In the genomic region with DNA sequence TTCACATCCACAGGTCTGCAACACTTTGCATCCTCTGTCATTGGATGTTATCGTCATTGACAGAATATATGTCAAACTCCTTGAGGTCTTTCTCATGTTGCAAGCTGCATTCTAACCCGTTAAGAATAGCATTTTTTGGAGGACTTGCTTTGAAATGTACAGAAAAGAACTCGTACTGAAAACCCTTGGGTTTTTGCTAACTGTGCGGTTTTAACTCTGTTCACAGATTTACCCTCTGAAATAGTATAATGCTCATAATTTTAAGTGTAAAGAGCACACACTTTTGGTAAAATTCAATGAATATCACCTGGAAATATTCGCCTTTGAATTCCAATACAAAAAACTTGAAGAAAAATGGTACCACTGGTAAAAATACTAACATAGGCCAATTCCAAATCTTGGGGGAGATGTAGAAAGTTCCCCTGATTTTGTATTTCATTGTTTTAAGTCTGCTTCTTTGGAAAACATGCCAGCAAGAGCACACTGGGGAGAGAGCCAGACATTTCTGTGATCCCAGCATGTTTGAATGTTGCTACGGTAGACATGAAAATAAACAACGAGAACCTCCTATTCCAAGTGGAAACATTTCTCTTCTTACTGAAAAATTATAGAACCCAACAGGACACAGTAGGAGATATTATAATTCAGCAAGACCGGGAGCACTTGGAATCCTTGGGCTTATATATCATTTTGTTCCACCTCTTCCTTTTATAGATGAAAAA, we compare ENCODE assay signal across 1 cellular context.
TF ChIP-seq lines count a peak whose summit lies in the region.

No MANE protein-coding gene starts in this region.

TF ChIP-seq in GM23338, 12 proteins besides CTCF, POLR2A, EP300 and RAD21 (continued from another document):
- TF ChIP-seq, protein P1, sequence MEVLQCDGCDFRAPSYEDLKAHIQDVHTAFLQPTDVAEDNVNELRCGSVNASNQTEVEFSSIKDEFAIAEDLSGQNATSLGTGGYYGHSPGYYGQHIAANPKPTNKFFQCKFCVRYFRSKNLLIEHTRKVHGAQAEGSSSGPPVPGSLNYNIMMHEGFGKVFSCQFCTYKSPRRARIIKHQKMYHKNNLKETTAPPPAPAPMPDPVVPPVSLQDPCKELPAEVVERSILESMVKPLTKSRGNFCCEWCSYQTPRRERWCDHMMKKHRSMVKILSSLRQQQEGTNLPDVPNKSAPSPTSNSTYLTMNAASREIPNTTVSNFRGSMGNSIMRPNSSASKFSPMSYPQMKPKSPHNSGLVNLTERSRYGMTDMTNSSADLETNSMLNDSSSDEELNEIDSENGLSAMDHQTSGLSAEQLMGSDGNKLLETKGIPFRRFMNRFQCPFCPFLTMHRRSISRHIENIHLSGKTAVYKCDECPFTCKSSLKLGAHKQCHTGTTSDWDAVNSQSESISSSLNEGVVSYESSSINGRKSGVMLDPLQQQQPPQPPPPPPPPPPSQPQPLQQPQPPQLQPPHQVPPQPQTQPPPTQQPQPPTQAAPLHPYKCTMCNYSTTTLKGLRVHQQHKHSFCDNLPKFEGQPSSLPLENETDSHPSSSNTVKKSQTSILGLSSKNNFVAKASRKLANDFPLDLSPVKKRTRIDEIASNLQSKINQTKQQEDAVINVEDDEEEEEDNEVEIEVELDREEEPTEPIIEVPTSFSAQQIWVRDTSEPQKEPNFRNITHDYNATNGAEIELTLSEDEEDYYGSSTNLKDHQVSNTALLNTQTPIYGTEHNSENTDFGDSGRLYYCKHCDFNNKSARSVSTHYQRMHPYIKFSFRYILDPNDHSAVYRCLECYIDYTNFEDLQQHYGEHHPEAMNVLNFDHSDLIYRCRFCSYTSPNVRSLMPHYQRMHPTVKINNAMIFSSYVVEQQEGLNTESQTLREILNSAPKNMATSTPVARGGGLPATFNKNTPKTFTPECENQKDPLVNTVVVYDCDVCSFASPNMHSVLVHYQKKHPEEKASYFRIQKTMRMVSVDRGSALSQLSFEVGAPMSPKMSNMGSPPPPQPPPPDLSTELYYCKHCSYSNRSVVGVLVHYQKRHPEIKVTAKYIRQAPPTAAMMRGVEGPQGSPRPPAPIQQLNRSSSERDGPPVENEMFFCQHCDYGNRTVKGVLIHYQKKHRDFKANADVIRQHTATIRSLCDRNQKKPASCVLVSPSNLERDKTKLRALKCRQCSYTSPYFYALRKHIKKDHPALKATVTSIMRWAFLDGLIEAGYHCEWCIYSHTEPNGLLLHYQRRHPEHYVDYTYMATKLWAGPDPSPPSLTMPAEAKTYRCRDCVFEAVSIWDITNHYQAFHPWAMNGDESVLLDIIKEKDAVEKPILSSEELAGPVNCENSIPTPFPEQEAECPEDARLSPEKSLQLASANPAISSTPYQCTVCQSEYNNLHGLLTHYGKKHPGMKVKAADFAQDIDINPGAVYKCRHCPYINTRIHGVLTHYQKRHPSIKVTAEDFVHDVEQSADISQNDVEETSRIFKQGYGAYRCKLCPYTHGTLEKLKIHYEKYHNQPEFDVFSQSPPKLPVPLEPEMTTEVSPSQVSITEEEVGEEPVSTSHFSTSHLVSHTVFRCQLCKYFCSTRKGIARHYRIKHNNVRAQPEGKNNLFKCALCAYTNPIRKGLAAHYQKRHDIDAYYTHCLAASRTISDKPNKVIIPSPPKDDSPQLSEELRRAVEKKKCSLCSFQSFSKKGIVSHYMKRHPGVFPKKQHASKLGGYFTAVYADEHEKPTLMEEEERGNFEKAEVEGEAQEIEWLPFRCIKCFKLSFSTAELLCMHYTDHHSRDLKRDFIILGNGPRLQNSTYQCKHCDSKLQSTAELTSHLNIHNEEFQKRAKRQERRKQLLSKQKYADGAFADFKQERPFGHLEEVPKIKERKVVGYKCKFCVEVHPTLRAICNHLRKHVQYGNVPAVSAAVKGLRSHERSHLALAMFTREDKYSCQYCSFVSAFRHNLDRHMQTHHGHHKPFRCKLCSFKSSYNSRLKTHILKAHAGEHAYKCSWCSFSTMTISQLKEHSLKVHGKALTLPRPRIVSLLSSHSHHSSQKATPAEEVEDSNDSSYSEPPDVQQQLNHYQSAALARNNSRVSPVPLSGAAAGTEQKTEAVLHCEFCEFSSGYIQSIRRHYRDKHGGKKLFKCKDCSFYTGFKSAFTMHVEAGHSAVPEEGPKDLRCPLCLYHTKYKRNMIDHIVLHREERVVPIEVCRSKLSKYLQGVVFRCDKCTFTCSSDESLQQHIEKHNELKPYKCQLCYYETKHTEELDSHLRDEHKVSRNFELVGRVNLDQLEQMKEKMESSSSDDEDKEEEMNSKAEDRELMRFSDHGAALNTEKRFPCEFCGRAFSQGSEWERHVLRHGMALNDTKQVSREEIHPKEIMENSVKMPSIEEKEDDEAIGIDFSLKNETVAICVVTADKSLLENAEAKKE (CRISPR knock-in tag; IDR thresholded peaks at IDR 0.05), result no peak
